In the genomic region with DNA sequence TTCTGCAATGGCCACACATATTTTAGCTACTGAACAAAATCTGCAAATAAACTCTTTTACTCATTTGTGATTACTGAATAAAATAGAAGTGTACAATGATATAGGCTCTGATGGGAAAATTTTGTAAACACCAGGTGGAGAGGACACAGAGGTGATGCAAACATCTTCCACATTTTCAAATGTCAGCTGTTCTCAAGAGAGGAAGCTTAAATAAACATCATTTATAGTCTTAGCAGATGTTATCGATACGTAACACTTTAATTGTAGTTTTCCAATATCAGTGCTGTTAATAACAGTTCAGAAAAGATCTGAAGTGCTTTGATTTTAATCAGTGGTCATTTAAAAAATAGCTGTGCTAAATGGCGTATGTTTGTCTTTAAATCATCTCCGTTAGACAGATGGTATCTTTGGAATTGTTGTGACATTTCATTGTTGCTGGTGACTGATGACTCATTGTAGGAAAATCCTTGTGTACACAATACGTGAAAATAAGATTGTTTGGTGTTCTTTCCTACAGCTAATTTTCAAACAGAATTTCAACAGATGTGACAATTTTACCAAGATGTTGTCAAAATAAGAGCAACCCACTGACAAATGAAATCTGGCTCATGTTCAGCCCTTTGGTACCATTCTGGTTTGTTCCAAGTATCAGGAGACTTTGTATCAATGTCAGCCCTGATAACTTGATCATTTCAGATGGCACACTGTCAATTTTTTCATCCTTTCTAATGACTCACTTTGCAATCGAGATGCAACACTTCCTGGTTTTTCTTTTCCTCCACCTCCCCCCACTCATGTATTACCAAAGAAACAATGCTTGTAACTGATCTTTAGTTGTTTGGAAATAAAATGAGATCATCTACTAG, we compare ENCODE assay signal across 10 cellular contexts.
A peak's percentile ranks its signal among the peaks of the same experiment; 100 is the strongest.
DNase-seq lines count a peak whose midpoint lies in the region; ATAC-seq lines count a peak whose summit lies in the region.
"Had no signal": no experiment of that assay in that cellular context is flagged by ENCODE, and none has a peak within 500 bp of the region (broad histone marks: within the 10 kb centered on the region; RNA-seq: fewer than 3 reads in every experiment).

No MANE protein-coding gene starts in this region.

- H3K4me1 ChIP-seq in endocrine pancreas (ENCODE audit: control insufficient read depth, insufficient read depth, low read length), result peaks cover 22% of the 10 kb centered on the region

- no peak for ATAC-seq in HG02642 (IDR thresholded peaks at IDR 0.05; ENCODE audit: poor library complexity, unreplicated experiment)

- no peaks in the 10 kb centered on the region for H3K27me3 ChIP-seq in endocrine pancreas (ENCODE audit: control insufficient read depth, insufficient read depth, low read length)

- peak overlapping the region; percentile 61 for H3K4me3 ChIP-seq in endocrine pancreas (ENCODE audit: control insufficient read depth, insufficient read depth, low read length)

- H3K36me3 ChIP-seq in endocrine pancreas (ENCODE audit: control insufficient read depth, insufficient read depth, low read length), result no peaks in the 10 kb centered on the region

- DNase-seq in DMS 273 (lab: John Stamatoyannopoulos, UW; ENCODE audit: unreplicated experiment), result peak; percentile 31
- DNase-seq in DMS 273 treated with DMSO at 0.1 percent for 48 hours (lab: John Stamatoyannopoulos, UW), result no peak
- DNase-seq in NCI-H460 (ENCODE audit: extremely low read depth, low read depth), result peak; percentile 83
- DNase-seq in renal cortical epithelial cell (ENCODE audit: low read depth), result peak; percentile 61
- no peak for DNase-seq in cerebellar cortex (ENCODE audit: low spot score)
- DNase-seq in NCI-H2196 (lab: John Stamatoyannopoulos, UW; ENCODE audit: unreplicated experiment), result no peak
- DNase-seq: 8988T; effector CD4-positive, alpha-beta T cell had no signal

- no peaks in the 10 kb centered on the region for H3K9me3 ChIP-seq in endocrine pancreas (ENCODE audit: control insufficient read depth, low read length)

- H3K9ac ChIP-seq in endocrine pancreas (ENCODE audit: control insufficient read depth, insufficient read depth, low read length), result no peak overlapping the region

Comparison
In these comparisons a context has a peak if more than half of its experiments do, and no peak if none do; other contexts are left out.
1. DNase-seq: peak in DMS 273 (single experiment), NCI-H460 (single experiment) and renal cortical epithelial cell (single experiment); none in DMS 273 treated with DMSO at 0.1 percent for 48 hours (single experiment), cerebellar cortex (single experiment) and NCI-H2196 (single experiment).